In genomic region chr5:106966686-106967315, GRCh38 we compare ENCODE assay signal across 16 cellular contexts.
"Had no signal": no experiment of that assay in that cellular context is flagged by ENCODE, and none has a peak within 500 bp of the region (broad histone marks: within the 10 kb centered on the region; RNA-seq: fewer than 3 reads in every experiment).

No MANE protein-coding gene starts in this region.

- H3K36me3 ChIP-seq: lower lobe of right lung, transverse colon had no signal

- H3K27me3 ChIP-seq: foreskin keratinocyte, transverse colon had no signal

- DNase-seq: activated B cell treated with CpG ODN at 0.5 μM for 24 hours; activated CD4-positive, alpha-beta T cell treated with anti-CD3 and anti-CD28 coated beads for 48 hours; activated CD8-positive, alpha-beta memory T cell treated with anti-CD3 and anti-CD28 coated beads, Interleukin-2, amount 50 U/mL, for 4 hours; activated CD8-positive, alpha-beta T cell treated with anti-CD3 and anti-CD28 coated beads, Interleukin-2, amount 10 ng/mL, durations not matched to agents 7 days and 5 days; activated gamma-delta T cell treated with Interleukin-2 at 50 U/mL for 16 hours; activated T-cell treated with anti-CD3 and anti-CD28 coated beads, Interleukin-2, amount 50 U/mL, for 72 hours; head of caudate nucleus; left colon; lower lobe of right lung; psoas muscle; stimulated activated naive CD8-positive, alpha-beta T cell treated with anti-CD3 and anti-CD28 coated beads, Interleukin-15, Interleukin-2, amounts not matched to agents 100 U/mL and 50 U/mL, for 24 hours; T-helper 17 cell; transverse colon had no signal

- H3K27ac Mint-ChIP-seq: activated B cell treated with CpG ODN at 0.5 μM for 24 hours; activated CD8-positive, alpha-beta T cell treated with anti-CD3 and anti-CD28 coated beads, Interleukin-2, amount 10 ng/mL, durations not matched to agents 7 days and 5 days; activated naive CD8-positive, alpha-beta T cell; activated T-cell treated with anti-CD3 and anti-CD28 coated beads, Interleukin-2, amount 50 U/mL, for 72 hours; mesothelial cell of epicardium; T-helper 17 cell had no signal

- H3K4me1 Mint-ChIP-seq: activated B cell treated with CpG ODN at 0.5 μM for 24 hours, T-helper 17 cell had no signal

- H3K4me3 Mint-ChIP-seq: activated B cell treated with CpG ODN at 0.5 μM for 24 hours; activated CD8-positive, alpha-beta T cell treated with anti-CD3 and anti-CD28 coated beads, Interleukin-2, amount 10 ng/mL, durations not matched to agents 7 days and 5 days; activated naive CD8-positive, alpha-beta T cell; activated T-cell treated with anti-CD3 and anti-CD28 coated beads, Interleukin-2, amount 50 U/mL, for 72 hours; mesothelial cell of epicardium; T-helper 17 cell had no signal

- H3K4me3 ChIP-seq: lower lobe of right lung, psoas muscle, transverse colon had no signal

- H3K9me3 Mint-ChIP-seq: activated B cell treated with CpG ODN at 0.5 μM for 24 hours had no signal

- H3K36me3 Mint-ChIP-seq: activated naive CD8-positive, alpha-beta T cell; mesothelial cell of epicardium had no signal

- H3K27me3 Mint-ChIP-seq: activated B cell treated with CpG ODN at 0.5 μM for 24 hours; activated naive CD8-positive, alpha-beta T cell; T-helper 17 cell had no signal
